2 cellular contexts compared by ENCODE assay signal in genomic region chr1:181310560-181310959, GRCh38.
TF ChIP-seq lines count a peak whose summit lies in the region.

No MANE protein-coding gene starts in this region.

TF ChIP-seq in HCT116, 20 proteins besides CTCF, POLR2A, EP300 and RAD21:
- TF ChIP-seq, protein P1, sequence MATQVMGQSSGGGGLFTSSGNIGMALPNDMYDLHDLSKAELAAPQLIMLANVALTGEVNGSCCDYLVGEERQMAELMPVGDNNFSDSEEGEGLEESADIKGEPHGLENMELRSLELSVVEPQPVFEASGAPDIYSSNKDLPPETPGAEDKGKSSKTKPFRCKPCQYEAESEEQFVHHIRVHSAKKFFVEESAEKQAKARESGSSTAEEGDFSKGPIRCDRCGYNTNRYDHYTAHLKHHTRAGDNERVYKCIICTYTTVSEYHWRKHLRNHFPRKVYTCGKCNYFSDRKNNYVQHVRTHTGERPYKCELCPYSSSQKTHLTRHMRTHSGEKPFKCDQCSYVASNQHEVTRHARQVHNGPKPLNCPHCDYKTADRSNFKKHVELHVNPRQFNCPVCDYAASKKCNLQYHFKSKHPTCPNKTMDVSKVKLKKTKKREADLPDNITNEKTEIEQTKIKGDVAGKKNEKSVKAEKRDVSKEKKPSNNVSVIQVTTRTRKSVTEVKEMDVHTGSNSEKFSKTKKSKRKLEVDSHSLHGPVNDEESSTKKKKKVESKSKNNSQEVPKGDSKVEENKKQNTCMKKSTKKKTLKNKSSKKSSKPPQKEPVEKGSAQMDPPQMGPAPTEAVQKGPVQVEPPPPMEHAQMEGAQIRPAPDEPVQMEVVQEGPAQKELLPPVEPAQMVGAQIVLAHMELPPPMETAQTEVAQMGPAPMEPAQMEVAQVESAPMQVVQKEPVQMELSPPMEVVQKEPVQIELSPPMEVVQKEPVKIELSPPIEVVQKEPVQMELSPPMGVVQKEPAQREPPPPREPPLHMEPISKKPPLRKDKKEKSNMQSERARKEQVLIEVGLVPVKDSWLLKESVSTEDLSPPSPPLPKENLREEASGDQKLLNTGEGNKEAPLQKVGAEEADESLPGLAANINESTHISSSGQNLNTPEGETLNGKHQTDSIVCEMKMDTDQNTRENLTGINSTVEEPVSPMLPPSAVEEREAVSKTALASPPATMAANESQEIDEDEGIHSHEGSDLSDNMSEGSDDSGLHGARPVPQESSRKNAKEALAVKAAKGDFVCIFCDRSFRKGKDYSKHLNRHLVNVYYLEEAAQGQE (IDR thresholded peaks at IDR 0.05; ENCODE audit: low read depth) = no peak
- TF ChIP-seq SIN3A (IDR thresholded peaks at IDR 0.05; ENCODE audit: low read depth) = no peak
- TF ChIP-seq FOSL1 (IDR thresholded peaks at IDR 0.05; ENCODE audit: low read depth) = peak; percentile 55
- TF ChIP-seq ZNF274 (IDR thresholded peaks at IDR 0.05; ENCODE audit: low read depth, low read length) = no peak
- 0 out of 2 replicates have a peak, but pooled peaks have one; percentile 22 for TF ChIP-seq SP1 (IDR thresholded peaks at IDR 0.05; ENCODE audit: low read depth)
- no peak for TF ChIP-seq SRF (IDR thresholded peaks at IDR 0.05; ENCODE audit: low read depth)
- no peak for TF ChIP-seq ELF1 (IDR thresholded peaks at IDR 0.05; ENCODE audit: borderline replicate concordance, low read depth)
- TF ChIP-seq ATF3 (IDR thresholded peaks at IDR 0.05) = no peak
- 0 out of 2 replicates have a peak, but pooled peaks have one; percentile 26 for TF ChIP-seq CEBPB (IDR thresholded peaks at IDR 0.05; ENCODE audit: low read depth)
- no peak for TF ChIP-seq POLR2AphosphoS5 (IDR thresholded peaks at IDR 0.05; ENCODE audit: low read depth, low read length)
- TF ChIP-seq JUND (IDR thresholded peaks at IDR 0.05) = peak; percentile 66
- no peak for TF ChIP-seq EGR1 (IDR thresholded peaks at IDR 0.05; ENCODE audit: low read depth)
- TF ChIP-seq ZFX (IDR thresholded peaks at IDR 0.05) = no peak
- no peak for TF ChIP-seq YY1 (IDR thresholded peaks at IDR 0.05; ENCODE audit: extremely low read depth, insufficient replicate concordance, low read depth, low read length)
- TF ChIP-seq TCF7L2 (IDR thresholded peaks at IDR 0.05; ENCODE audit: borderline replicate concordance, extremely low read depth, insufficient read depth, insufficient read length) = peak; percentile 97
- TF ChIP-seq EZH2 (IDR thresholded peaks at IDR 0.05) = no peak
- TF ChIP-seq EZH2phosphoT487 (IDR thresholded peaks at IDR 0.05; ENCODE audit: borderline replicate concordance) = no peak
- TF ChIP-seq, protein P2, sequence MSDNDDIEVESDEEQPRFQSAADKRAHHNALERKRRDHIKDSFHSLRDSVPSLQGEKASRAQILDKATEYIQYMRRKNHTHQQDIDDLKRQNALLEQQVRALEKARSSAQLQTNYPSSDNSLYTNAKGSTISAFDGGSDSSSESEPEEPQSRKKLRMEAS (IDR thresholded peaks at IDR 0.05) = no peak
- peak; percentile 46; the same call in 1 of the 2 replicates for TF ChIP-seq CBX3 (IDR thresholded peaks at IDR 0.05; ENCODE audit: low read depth)
- TF ChIP-seq, protein P3, sequence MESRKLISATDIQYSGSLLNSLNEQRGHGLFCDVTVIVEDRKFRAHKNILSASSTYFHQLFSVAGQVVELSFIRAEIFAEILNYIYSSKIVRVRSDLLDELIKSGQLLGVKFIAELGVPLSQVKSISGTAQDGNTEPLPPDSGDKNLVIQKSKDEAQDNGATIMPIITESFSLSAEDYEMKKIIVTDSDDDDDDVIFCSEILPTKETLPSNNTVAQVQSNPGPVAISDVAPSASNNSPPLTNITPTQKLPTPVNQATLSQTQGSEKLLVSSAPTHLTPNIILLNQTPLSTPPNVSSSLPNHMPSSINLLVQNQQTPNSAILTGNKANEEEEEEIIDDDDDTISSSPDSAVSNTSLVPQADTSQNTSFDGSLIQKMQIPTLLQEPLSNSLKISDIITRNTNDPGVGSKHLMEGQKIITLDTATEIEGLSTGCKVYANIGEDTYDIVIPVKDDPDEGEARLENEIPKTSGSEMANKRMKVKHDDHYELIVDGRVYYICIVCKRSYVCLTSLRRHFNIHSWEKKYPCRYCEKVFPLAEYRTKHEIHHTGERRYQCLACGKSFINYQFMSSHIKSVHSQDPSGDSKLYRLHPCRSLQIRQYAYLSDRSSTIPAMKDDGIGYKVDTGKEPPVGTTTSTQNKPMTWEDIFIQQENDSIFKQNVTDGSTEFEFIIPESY (IDR thresholded peaks at IDR 0.05; ENCODE audit: extremely low read depth, insufficient replicate concordance, low read length) = no peak

TF ChIP-seq in HepG2, 621 proteins besides CTCF, POLR2A, EP300 and RAD21:
- TF ChIP-seq XBP1 (CRISPR knock-in tag; IDR thresholded peaks at IDR 0.05) (no peak), TCF7 (IDR thresholded peaks at IDR 0.05; ENCODE audit: low read depth) (peak; percentile 20; the same call in 1 of the 2 replicates), ZC3H4 (CRISPR knock-in tag; IDR thresholded peaks at IDR 0.05; ENCODE audit: borderline replicate concordance) (no peak), TEAD3 (CRISPR knock-in tag; optimal IDR thresholded peaks at IDR 0.05; ENCODE audit: borderline replicate concordance) (peak; percentile 23), ZNF263 (CRISPR knock-in tag; IDR thresholded peaks at IDR 0.05) (peak; percentile 82), ZNF180 (CRISPR knock-in tag; IDR thresholded peaks at IDR 0.05; ENCODE audit: borderline replicate concordance, low read depth) (no peak), ZNF235 (CRISPR knock-in tag; IDR thresholded peaks at IDR 0.05; ENCODE audit: borderline replicate concordance) (no peak), ZFP36L2 (CRISPR knock-in tag; IDR thresholded peaks at IDR 0.05) (no peak), ZNF264 (CRISPR knock-in tag; IDR thresholded peaks at IDR 0.05) (no peak), YEATS4 (CRISPR knock-in tag; IDR thresholded peaks at IDR 0.05; ENCODE audit: borderline replicate concordance) (no peak), CERS6 (CRISPR knock-in tag; IDR thresholded peaks at IDR 0.05) (no peak), ZBTB21 (CRISPR knock-in tag; IDR thresholded peaks at IDR 0.05) (no peak), GATAD2A (CRISPR knock-in tag; IDR thresholded peaks at IDR 0.05) (no peak), THRA (CRISPR knock-in tag; IDR thresholded peaks at IDR 0.05; ENCODE audit: borderline replicate concordance) (no peak), ONECUT2 (CRISPR knock-in tag; IDR thresholded peaks at IDR 0.05) (no peak), FOSL2 (CRISPR knock-in tag; IDR thresholded peaks at IDR 0.05) (peak; percentile 81)
- TF ChIP-seq, protein P4, sequence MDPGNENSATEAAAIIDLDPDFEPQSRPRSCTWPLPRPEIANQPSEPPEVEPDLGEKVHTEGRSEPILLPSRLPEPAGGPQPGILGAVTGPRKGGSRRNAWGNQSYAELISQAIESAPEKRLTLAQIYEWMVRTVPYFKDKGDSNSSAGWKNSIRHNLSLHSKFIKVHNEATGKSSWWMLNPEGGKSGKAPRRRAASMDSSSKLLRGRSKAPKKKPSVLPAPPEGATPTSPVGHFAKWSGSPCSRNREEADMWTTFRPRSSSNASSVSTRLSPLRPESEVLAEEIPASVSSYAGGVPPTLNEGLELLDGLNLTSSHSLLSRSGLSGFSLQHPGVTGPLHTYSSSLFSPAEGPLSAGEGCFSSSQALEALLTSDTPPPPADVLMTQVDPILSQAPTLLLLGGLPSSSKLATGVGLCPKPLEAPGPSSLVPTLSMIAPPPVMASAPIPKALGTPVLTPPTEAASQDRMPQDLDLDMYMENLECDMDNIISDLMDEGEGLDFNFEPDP (CRISPR knock-in tag; conservative IDR thresholded peaks at IDR 0.05) = no peak
- TF ChIP-seq, protein P1 (IDR thresholded peaks at IDR 0.05; ENCODE audit: borderline replicate concordance in 1 of 2, low read depth in 1 of 2, low read length in 2 of 2) = no peak
